In genomic region chr5:140690941-140691924, GRCh38 we compare ENCODE assay signal across 8 cellular contexts. TPM values are rescaled to one million over a fixed set of nuclear protein-coding genes. Genes with fewer than 3 reads are reported as not detected.
DNase-seq lines count a peak whose midpoint lies in the region; ATAC-seq, FAIRE-seq and TF ChIP-seq lines count a peak whose summit lies in the region.

HARS1 (minus strand) TSS chr5:140691370; CDS start chr5:140691304, 66 bp downstream.
HARS2 (plus strand) TSS chr5:140691455; CDS start chr5:140691649, 194 bp downstream.

- ATAC-seq in HG02642 (IDR thresholded peaks at IDR 0.05; ENCODE audit: poor library complexity, unreplicated experiment) (peak; percentile 97), Right ventricle myocardium superior (ENCODE audit: poor library complexity) (peak; percentile 99), pancreas (peak; percentile 98 to 99 (median 99))
- ATAC-seq in activated naive CD8-positive, alpha-beta T cell treated with anti-CD3 and anti-CD28 coated beads, Interleukin-2, amount 50 U/mL, for 24 hours = peak; percentile 98

- H3K4me1 Mint-ChIP-seq in activated naive CD8-positive, alpha-beta T cell treated with anti-CD3 and anti-CD28 coated beads, Interleukin-2, amount 50 U/mL, for 24 hours = peaks cover 48% of the 10 kb centered on the region

- DNase-seq in NCI-H1105 treated with DMSO at 0.1 percent for 48 hours (lab: John Stamatoyannopoulos, UW) (peak; percentile 82), SW 1271 (lab: John Stamatoyannopoulos, UW) (peak; percentile 98), Right ventricle myocardium superior (peak; percentile 93), pancreas (peak; percentile 82 to 93 (median 88)), tibial artery (peak; percentile 89 to 95)
- peak; percentile 86 for DNase-seq in activated naive CD8-positive, alpha-beta T cell treated with anti-CD3 and anti-CD28 coated beads, Interleukin-2, amount 50 U/mL, for 24 hours

- peak within 1 kb of the TSS; percentile 59 to 79 (median 70) for H3K27ac ChIP-seq in pancreas
- peak within 1 kb of the TSS; percentile 87 to 94 for H3K27ac ChIP-seq in tibial artery

- TF ChIP-seq POLR2A in GM10847 (IDR thresholded peaks at IDR 0.05; ENCODE audit: extremely low read depth, insufficient read length) = peak; percentile 97

- no peak for TF ChIP-seq CTCF in pancreas (IDR thresholded peaks at IDR 0.05)
- no peak for TF ChIP-seq CTCF in tibial artery (IDR thresholded peaks at IDR 0.05)

- H3K4me3 Mint-ChIP-seq in activated naive CD8-positive, alpha-beta T cell treated with anti-CD3 and anti-CD28 coated beads, Interleukin-2, amount 50 U/mL, for 24 hours = peak within 1 kb of the TSS; percentile 100

- H3K4me3 ChIP-seq in pancreas (peak within 1 kb of the TSS; percentile 41 to 92 (median 73)), tibial artery (peak within 1 kb of the TSS; percentile 88 to 95)

- H3K9me3 ChIP-seq in pancreas (no peaks in the 10 kb centered on the region), tibial artery (no peaks in the 10 kb centered on the region)

- no peaks in the 10 kb centered on the region for H3K27me3 Mint-ChIP-seq in activated naive CD8-positive, alpha-beta T cell treated with anti-CD3 and anti-CD28 coated beads, Interleukin-2, amount 50 U/mL, for 24 hours

- intact Hi-C loops in Right ventricle myocardium superior (cut with DNase I) (no loop called here), pancreas (cut with DNase I) (no loop called here), tibial artery (cut with DNase I; ENCODE audit: low total_unique reads) (loop anchor here (5.0 to 10.0 kb wide), 2 partner anchors 146 to 289 kb away; partner anchors contain the start of genes ANKHD1 and EIF4EBP3)

- H3K27ac Mint-ChIP-seq in activated naive CD8-positive, alpha-beta T cell treated with anti-CD3 and anti-CD28 coated beads, Interleukin-2, amount 50 U/mL, for 24 hours = peak within 1 kb of the TSS; percentile 98

- H3K4me1 ChIP-seq in pancreas (peaks cover 0 to 9% (median 9%) of the 10 kb centered on the region in 3 donors), tibial artery (peaks cover 0 to 35% (median 25%) of the 10 kb centered on the region in 4 donors)

- peaks cover 48% of the 10 kb centered on the region for H3K36me3 Mint-ChIP-seq in activated naive CD8-positive, alpha-beta T cell treated with anti-CD3 and anti-CD28 coated beads, Interleukin-2, amount 50 U/mL, for 24 hours (ENCODE audit: low read depth)

- H3K27me3 ChIP-seq in pancreas = no peaks in the 10 kb centered on the region
- no peaks in the 10 kb centered on the region for H3K27me3 ChIP-seq in tibial artery

- H3K9me3 Mint-ChIP-seq in activated naive CD8-positive, alpha-beta T cell treated with anti-CD3 and anti-CD28 coated beads, Interleukin-2, amount 50 U/mL, for 24 hours = no peaks in the 10 kb centered on the region

- H3K36me3 ChIP-seq in pancreas (peaks cover 0 to 22% (median 6%) of the 10 kb centered on the region in 3 donors), tibial artery (peaks cover 28 to 54% (median 37%) of the 10 kb centered on the region in 3 donors)

- FAIRE-seq in pancreas (lab: Jason Lieb, UNC) = no peak

- 1% methylated on average over 61 of the region's 61 CpGs for WGBS in pancreas, 2 donors

RNA-seq across cellular contexts. Expression of gene HARS1, which starts in this region (rescaled TPM):
- total RNA-seq in Right ventricle myocardium superior = 33.4 TPM
- total RNA-seq in pancreas = 10 to 100 TPM; 24.7 to 34.7 (median 30.1) TPM
- 10 to 100 TPM; 46.8 to 47.8 TPM for polyA plus RNA-seq in pancreas

RNA-seq across cellular contexts. Expression of gene HARS2, which starts in this region (rescaled TPM):
- total RNA-seq in Right ventricle myocardium superior = 25.2 TPM
- 10 to 100 TPM in 1 of 6 donors, 1 to 10 TPM in 5; 5.9 to 15.9 (median 8.6) TPM for total RNA-seq in pancreas
- 10 to 100 TPM; 12.4 to 23.6 TPM for polyA plus RNA-seq in pancreas

Comparison
In these comparisons a context has a peak if more than half of its experiments do, and no peak if none do; other contexts are left out.
1. Peak in every context shown above with its lines: DNase-seq, ATAC-seq, H3K4me3 ChIP-seq and H3K27ac ChIP-seq.